In the genomic region with DNA sequence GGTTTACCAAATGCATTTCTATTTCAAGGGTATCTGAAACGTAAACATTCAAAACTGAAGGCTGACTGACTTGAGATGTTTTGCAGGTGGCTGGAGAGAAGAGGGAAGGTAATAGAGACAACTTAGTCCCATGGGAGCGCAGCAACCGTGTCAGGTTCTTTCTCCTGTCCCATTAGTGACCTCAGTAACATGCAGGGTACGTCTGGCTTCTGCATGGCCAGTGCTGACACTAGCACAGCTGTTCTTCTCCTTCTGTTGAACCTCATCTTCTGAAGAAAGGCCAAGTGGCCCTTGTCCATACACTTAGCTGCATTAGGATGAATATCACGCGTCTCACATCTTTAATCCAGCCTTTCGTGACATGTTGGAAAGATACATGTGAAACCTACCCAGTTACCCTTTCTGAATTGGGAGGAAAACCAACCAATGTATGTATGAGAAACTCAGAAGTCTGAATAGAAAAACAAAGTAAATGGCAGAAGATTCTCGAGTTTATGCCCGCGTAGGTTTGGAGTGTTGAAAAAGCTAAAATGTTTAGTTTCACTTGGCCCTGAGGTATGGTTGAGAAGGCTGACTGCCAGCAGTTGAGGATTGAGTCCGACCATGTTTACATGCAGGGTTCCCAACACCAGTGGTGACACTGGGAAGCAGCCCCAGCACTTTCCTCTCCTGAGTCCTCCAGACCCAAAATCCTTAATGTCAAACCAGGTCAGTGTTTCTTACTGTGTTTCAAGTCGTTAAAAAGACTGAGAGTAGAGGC, we compare ENCODE assay signal across 20 cellular contexts. TPM values are rescaled to one million over a fixed set of nuclear protein-coding genes. Genes with fewer than 3 reads are reported as not detected.
DNase-seq lines count a peak whose midpoint lies in the region; ATAC-seq, FAIRE-seq and TF ChIP-seq lines count a peak whose summit lies in the region.
"Had no signal": no experiment of that assay in that cellular context is flagged by ENCODE, and none has a peak within 500 bp of the region (broad histone marks: within the 10 kb centered on the region; RNA-seq: fewer than 3 reads in every experiment).

No MANE protein-coding gene starts in this region.

- H3K4me3 Mint-ChIP-seq in IgD-negative memory B cell, result peak overlapping the region; percentile 65 to 84 (median 78)
- H3K4me3 Mint-ChIP-seq: effector memory CD8-positive, alpha-beta T cell had no signal

- H3K9me3 Mint-ChIP-seq in IgD-negative memory B cell, result no peaks in the 10 kb centered on the region
- H3K9me3 Mint-ChIP-seq: effector memory CD8-positive, alpha-beta T cell had no signal

- peak overlapping the region; percentile 93 to 96 (median 96) for H3K27ac Mint-ChIP-seq in IgD-negative memory B cell

- no peak for TF ChIP-seq POLR2A in HepG2 (IDR thresholded peaks at IDR 0.05; ENCODE audit: insufficient read depth in 1 of 2, low read depth in 2 of 2, low read length in 2 of 2)

- peak; percentile 59 for FAIRE-seq in GM18507 (lab: Jason Lieb, UNC)
- no peak for FAIRE-seq in HepG2 (lab: Jason Lieb, UNC)
- no peak for FAIRE-seq in GM19239 (lab: Jason Lieb, UNC)
- FAIRE-seq: pancreas had no signal

- 96% methylated on average over 12 of the region's 12 CpGs for WGBS in HepG2 (ENCODE audit: low lambda C conversion rate)

- no peak for TF ChIP-seq CTCF in GM20000 (IDR thresholded peaks at IDR 0.05; ENCODE audit: extremely low read depth, missing control alignments)
- TF ChIP-seq CTCF in HepG2 (CRISPR knock-in tag; IDR thresholded peaks at IDR 0.05), result no peak

- H3K4me2 ChIP-seq in HepG2 (ENCODE audit: low read depth, low read length), result no peak overlapping the region

- H3K36me3 ChIP-seq in HepG2 (replicated peaks in 1 of 2; ENCODE audit: control insufficient read depth in 1 of 2, insufficient read depth in 2 of 2, low read length in 2 of 2), result peaks cover 24 to 78% of the 10 kb centered on the region in 2 experiments

- no peaks in the 10 kb centered on the region for H3K79me2 ChIP-seq in HepG2 (ENCODE audit: insufficient read depth, low read length)

- no peak overlapping the region for H3K9ac ChIP-seq in HepG2 (ENCODE audit: insufficient read depth, low read depth, low read length)

- TSS peak; percentile 16 for BruUV-seq in HepG2 (replicated peaks; lab: Mats Ljungman, UMichigan)

- H3K27me3 ChIP-seq in HepG2 (ENCODE audit: control insufficient read depth in 1 of 2, insufficient read depth in 2 of 2, low read length in 2 of 2), result no peaks in the 10 kb centered on the region
- H3K27me3 ChIP-seq: MG63, pancreas had no signal

- H3K4me1 Mint-ChIP-seq in IgD-negative memory B cell, result peaks cover 19 to 31% (median 29%) of the 10 kb centered on the region in 3 donors

- H2AFZ ChIP-seq in HepG2 (ENCODE audit: low read length), result no peak overlapping the region

- no peak for ATAC-seq in HepG2
- ATAC-seq: effector memory CD8-positive, alpha-beta T cell; pancreas had no signal

- no peaks in the 10 kb centered on the region for H3K27me3 Mint-ChIP-seq in IgD-negative memory B cell
- H3K27me3 Mint-ChIP-seq: effector memory CD8-positive, alpha-beta T cell had no signal

- CTCF ChIA-PET in HepG2 (lab: Yijun Ruan, JAX; ENCODE audit: low intra/inter-chr PET ratio, low total read pairs), result no interaction called here

- TF ChIP-seq EP300 in HepG2 (IDR thresholded peaks at IDR 0.05; ENCODE audit: low read depth in 2 of 2, low read length in 2 of 2) (no peak), HepG2 (CRISPR knock-in tag; IDR thresholded peaks at IDR 0.05; ENCODE audit: borderline replicate concordance) (no peak)

- peaks cover 4% of the 10 kb centered on the region for H3K36me3 Mint-ChIP-seq in IgD-negative memory B cell

- no peaks in the 10 kb centered on the region for H4K20me1 ChIP-seq in HepG2 (ENCODE audit: insufficient read depth, low read length)

- intact Hi-C loops in HepG2 (cut with micrococcal nuclease; ENCODE audit: unreplicated experiment) (no loop called here), cardiac septum (cut with DNase I) (no loop called here)

- no peaks in the 10 kb centered on the region for H3K9me3 ChIP-seq in HepG2 (ENCODE audit: low read length)
- H3K9me3 ChIP-seq: MG63, pancreas had no signal

- no peak for TF ChIP-seq RAD21 in HepG2 (CRISPR knock-in tag; IDR thresholded peaks at IDR 0.05)

- no peak overlapping the region for H3K27ac ChIP-seq in HepG2 (ENCODE audit: extremely low read length, insufficient read depth, low read length)
- H3K27ac ChIP-seq: pancreas, skin epidermis had no signal

- peaks cover 6% of the 10 kb centered on the region; the same call in 1 of the 2 replicates for H3K4me1 ChIP-seq in HepG2 (ENCODE audit: insufficient read depth, low read length)
- H3K4me1 ChIP-seq: pancreas had no signal

- in situ Hi-C loops in HepG2 (cut with HindIII; ENCODE audit: extremely low pct_ligation_motif_present, low pct_unique_long_range_greater_than_20kb), result no loop called here

- DNase-seq in GM18507 (ENCODE audit: extremely low spot score, insufficient read length, low read depth), result no peak
- DNase-seq in GM20000 (ENCODE audit: low spot score), result peak; percentile 30
- DNase-seq in HepG2 (ENCODE audit: low spot score), result no peak
- no peak for DNase-seq in cardiac septum (ENCODE audit: low spot score)
- DNase-seq in iPS-NIHi11 (ENCODE audit: low spot score), result no peak
- no peak for DNase-seq in GM19239 (ENCODE audit: insufficient read length, low spot score)
- no peak for DNase-seq in activated gamma-delta T cell treated with Interleukin-2 at 50 U/mL for 16 hours
- DNase-seq: activated CD4-positive, alpha-beta T cell treated with anti-CD3 and anti-CD28 coated beads for 4 hours; activated T-cell treated with anti-CD3 and anti-CD28 coated beads, Interleukin-2, amount 50 U/mL, for 48 hours; caudate nucleus; DMS79 treated with DMSO at 0.1 percent for 48 hours; effector memory CD8-positive, alpha-beta T cell; hypothalamus; MG63; NK-92 treated with Interleukin-12 subunit alpha and Interleukin-12 subunit beta, amount 100 ng/mL, for 24 hours; pancreas; SIG-M5; trophoblast cell had no signal

- no peak overlapping the region for H3K4me3 ChIP-seq in HepG2 (replicated peaks in 1 of 3; ENCODE audit: insufficient read depth in 1 of 3, low read depth in 2 of 3, low read length in 3 of 3)
- H3K4me3 ChIP-seq: MG63, pancreas, skin epidermis had no signal

- POLR2A ChIA-PET in HepG2 (lab: Yijun Ruan, JAX), result no interaction called here

RNA-seq across cellular contexts. Expression of gene NCBP2, which starts 10.3 kb away (rescaled TPM):
- polyA plus RNA-seq in IgD-negative memory B cell, result 74.1 TPM
- total RNA-seq in HepG2 (2016; rRNA removed; fragmentation: Illumina TruSeq; extraction: Trizol), result 58.7 and 69.2 TPM in 2 replicates
- total RNA-seq in HepG2 (2016; cell fraction: cytosol; rRNA removed; fragmentation: Illumina TruSeq; extraction: Trizol; ENCODE audit: low read depth), result 14.8 and 15.0 TPM in 2 replicates
- 59.9 and 75.2 TPM in 2 replicates for total RNA-seq in HepG2 (2016; cell fraction: insoluble cytoplasmic fraction; rRNA removed; fragmentation: Illumina TruSeq; extraction: Trizol)
- 28.9 and 32.1 TPM in 2 replicates for total RNA-seq in HepG2 (2016; cell fraction: membrane; rRNA removed; fragmentation: Illumina TruSeq; extraction: Trizol)
- 32.0 and 37.9 TPM in 2 replicates for total RNA-seq in HepG2 (2016; cell fraction: nucleus; rRNA removed; fragmentation: Illumina TruSeq; extraction: Trizol)
- 78.5 and 95.5 TPM in 2 replicates for polyA plus RNA-seq in HepG2 (2011; rRNA removed)
- polyA plus RNA-seq in HepG2 (2011; cell fraction: cytosol; rRNA removed), result 55.6 and 71.5 TPM in 2 replicates
- polyA plus RNA-seq in HepG2 (2011; cell fraction: nucleus; rRNA removed), result 68.9 and 76.8 TPM in 2 replicates
- 143 and 171 TPM in 2 replicates for polyA plus RNA-seq in HepG2 (2012)
- polyA plus RNA-seq in HepG2 (2016; cell fraction: cytosol; fragmentation: Illumina TruSeq; extraction: Trizol; ENCODE audit: low read depth), result 10.8 and 12.4 TPM in 2 replicates
- polyA plus RNA-seq in HepG2 (2016; cell fraction: insoluble cytoplasmic fraction; fragmentation: Illumina TruSeq; extraction: Trizol; ENCODE audit: low read depth), result 79.7 and 83.7 TPM in 2 replicates
- polyA plus RNA-seq in HepG2 (2016; cell fraction: membrane; fragmentation: Illumina TruSeq; extraction: Trizol; ENCODE audit: low read depth), result 23.3 and 24.5 TPM in 2 replicates
- polyA plus RNA-seq in HepG2 (2016; cell fraction: nucleus; fragmentation: Illumina TruSeq; extraction: Trizol; ENCODE audit: insufficient read depth, low read depth), result 76.1 and 83.0 TPM in 2 replicates
- 20.6 and 28.7 TPM in 2 replicates for polyA minus RNA-seq in HepG2 (2011; rRNA and poly(A)+ RNA removed; ENCODE audit: low replicate concordance)
- 26.5 and 26.6 TPM in 2 replicates for polyA minus RNA-seq in HepG2 (2011; cell fraction: cytosol; rRNA and poly(A)+ RNA removed)
- 50.9 and 51.7 TPM in 2 replicates for polyA minus RNA-seq in HepG2 (2011; cell fraction: nucleus; rRNA and poly(A)+ RNA removed)
- total RNA-seq in cardiac septum, result 47.1 TPM

RNA-seq across cellular contexts. Expression of gene PIGZ, which starts 36.6 kb away (rescaled TPM):
- polyA plus RNA-seq in IgD-negative memory B cell (2.1 TPM), HepG2 (2011; rRNA removed) (60.5 and 75.7 TPM in 2 replicates)
- total RNA-seq in HepG2 (2016; rRNA removed; fragmentation: Illumina TruSeq; extraction: Trizol) (2.2 and 4.7 TPM in 2 replicates), cardiac septum (5.9 TPM)
- total RNA-seq in HepG2 (2016; cell fraction: cytosol; rRNA removed; fragmentation: Illumina TruSeq; extraction: Trizol; ENCODE audit: low read depth), result 4.8 and 7.9 TPM in 2 replicates
- total RNA-seq in HepG2 (2016; cell fraction: insoluble cytoplasmic fraction; rRNA removed; fragmentation: Illumina TruSeq; extraction: Trizol), result 1.9 and 4.8 TPM in 2 replicates
- 3.9 and 5.7 TPM in 2 replicates for total RNA-seq in HepG2 (2016; cell fraction: membrane; rRNA removed; fragmentation: Illumina TruSeq; extraction: Trizol)
- total RNA-seq in HepG2 (2016; cell fraction: nucleus; rRNA removed; fragmentation: Illumina TruSeq; extraction: Trizol), result 3.7 and 5.7 TPM in 2 replicates
- polyA plus RNA-seq in HepG2 (2011; cell fraction: cytosol; rRNA removed), result 43.3 TPM in 2 replicates
- polyA plus RNA-seq in HepG2 (2011; cell fraction: nucleus; rRNA removed), result 156 and 196 TPM in 2 replicates
- 56.2 and 56.6 TPM in 2 replicates for polyA plus RNA-seq in HepG2 (2012)
- 6.6 and 6.7 TPM in 2 replicates for polyA plus RNA-seq in HepG2 (2016; cell fraction: cytosol; fragmentation: Illumina TruSeq; extraction: Trizol; ENCODE audit: low read depth)
- polyA plus RNA-seq in HepG2 (2016; cell fraction: insoluble cytoplasmic fraction; fragmentation: Illumina TruSeq; extraction: Trizol; ENCODE audit: low read depth), result 3.7 and 4.6 TPM in 2 replicates
- 5.4 and 6.6 TPM in 2 replicates for polyA plus RNA-seq in HepG2 (2016; cell fraction: membrane; fragmentation: Illumina TruSeq; extraction: Trizol; ENCODE audit: low read depth)
- polyA plus RNA-seq in HepG2 (2016; cell fraction: nucleus; fragmentation: Illumina TruSeq; extraction: Trizol; ENCODE audit: insufficient read depth, low read depth), result 16.4 and 17.2 TPM in 2 replicates
- 0.58 and 57.9 TPM in 2 replicates for polyA minus RNA-seq in HepG2 (2011; rRNA and poly(A)+ RNA removed; ENCODE audit: low replicate concordance)
- polyA minus RNA-seq in HepG2 (2011; cell fraction: cytosol; rRNA and poly(A)+ RNA removed), result 15.7 and 18.4 TPM in 2 replicates
- 38.0 and 53.5 TPM in 2 replicates for polyA minus RNA-seq in HepG2 (2011; cell fraction: nucleus; rRNA and poly(A)+ RNA removed)
